In the genomic region with DNA sequence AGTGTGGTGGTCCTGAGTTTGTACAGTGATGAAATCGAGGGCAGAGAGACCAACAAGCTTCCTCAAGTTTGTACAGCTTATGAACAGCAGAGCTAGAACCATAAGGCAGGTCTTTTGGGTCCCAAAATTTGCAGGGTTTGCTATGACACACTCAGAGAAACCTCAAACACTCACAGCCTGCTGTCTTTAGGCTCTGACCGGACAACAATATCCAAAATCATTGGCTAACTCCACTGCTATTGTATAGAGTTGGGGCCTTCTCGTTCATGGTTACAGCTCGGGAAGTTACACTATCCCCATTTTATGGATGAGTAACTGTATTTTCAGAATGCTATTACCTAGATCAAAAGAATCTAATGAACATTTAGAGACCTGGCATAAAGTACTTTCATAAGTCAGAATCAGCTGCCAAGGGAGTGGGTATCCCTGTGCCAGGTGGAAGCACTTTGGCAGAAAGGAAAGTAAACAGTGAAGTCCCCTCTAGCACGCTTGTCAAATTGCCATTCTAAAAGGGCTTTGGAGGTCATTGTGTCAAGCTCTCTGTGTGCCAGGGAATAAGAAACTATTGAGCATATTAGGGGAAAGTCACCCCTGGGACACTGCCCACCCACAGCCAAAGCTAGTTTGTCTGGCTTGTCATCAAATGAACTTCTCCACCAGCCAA, we compare ENCODE assay signal across 2 cellular contexts.
TF ChIP-seq lines count a peak whose summit lies in the region.

No MANE protein-coding gene starts in this region.

TF ChIP-seq in liver, 16 proteins besides CTCF, POLR2A, EP300 and RAD21 (continued from another document):
- TF ChIP-seq, protein P1, sequence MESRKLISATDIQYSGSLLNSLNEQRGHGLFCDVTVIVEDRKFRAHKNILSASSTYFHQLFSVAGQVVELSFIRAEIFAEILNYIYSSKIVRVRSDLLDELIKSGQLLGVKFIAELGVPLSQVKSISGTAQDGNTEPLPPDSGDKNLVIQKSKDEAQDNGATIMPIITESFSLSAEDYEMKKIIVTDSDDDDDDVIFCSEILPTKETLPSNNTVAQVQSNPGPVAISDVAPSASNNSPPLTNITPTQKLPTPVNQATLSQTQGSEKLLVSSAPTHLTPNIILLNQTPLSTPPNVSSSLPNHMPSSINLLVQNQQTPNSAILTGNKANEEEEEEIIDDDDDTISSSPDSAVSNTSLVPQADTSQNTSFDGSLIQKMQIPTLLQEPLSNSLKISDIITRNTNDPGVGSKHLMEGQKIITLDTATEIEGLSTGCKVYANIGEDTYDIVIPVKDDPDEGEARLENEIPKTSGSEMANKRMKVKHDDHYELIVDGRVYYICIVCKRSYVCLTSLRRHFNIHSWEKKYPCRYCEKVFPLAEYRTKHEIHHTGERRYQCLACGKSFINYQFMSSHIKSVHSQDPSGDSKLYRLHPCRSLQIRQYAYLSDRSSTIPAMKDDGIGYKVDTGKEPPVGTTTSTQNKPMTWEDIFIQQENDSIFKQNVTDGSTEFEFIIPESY (IDR thresholded peaks at IDR 0.05): peak; percentile 43
- TF ChIP-seq HNF4A (conservative IDR thresholded peaks at IDR 0.05) (peak; percentile 38 to 65), SP1 (IDR thresholded peaks at IDR 0.05) (peak; percentile 29), GABPA (IDR thresholded peaks at IDR 0.05 in 1 of 2, conservative IDR thresholded peaks at IDR 0.05 in 1 of 2) (no peak), HNF4G (IDR thresholded peaks at IDR 0.05) (no peak), RXRA (IDR thresholded peaks at IDR 0.05) (peak; percentile 65 to 84), YY1 (IDR thresholded peaks at IDR 0.05) (no peak), EGR1 (IDR thresholded peaks at IDR 0.05; ENCODE audit: low read depth in 2 of 2) (no peak), TAF1 (conservative IDR thresholded peaks at IDR 0.05) (no peak), FOXA2 (IDR thresholded peaks at IDR 0.05) (peak; percentile 81), NR2F2 (IDR thresholded peaks at IDR 0.05) (no peak), FOXA1 (IDR thresholded peaks at IDR 0.05) (peak; percentile 74)
- TF ChIP-seq, protein P2, sequence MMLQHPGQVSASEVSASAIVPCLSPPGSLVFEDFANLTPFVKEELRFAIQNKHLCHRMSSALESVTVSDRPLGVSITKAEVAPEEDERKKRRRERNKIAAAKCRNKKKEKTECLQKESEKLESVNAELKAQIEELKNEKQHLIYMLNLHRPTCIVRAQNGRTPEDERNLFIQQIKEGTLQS (IDR thresholded peaks at IDR 0.05): no peak
- TF ChIP-seq, protein P3, sequence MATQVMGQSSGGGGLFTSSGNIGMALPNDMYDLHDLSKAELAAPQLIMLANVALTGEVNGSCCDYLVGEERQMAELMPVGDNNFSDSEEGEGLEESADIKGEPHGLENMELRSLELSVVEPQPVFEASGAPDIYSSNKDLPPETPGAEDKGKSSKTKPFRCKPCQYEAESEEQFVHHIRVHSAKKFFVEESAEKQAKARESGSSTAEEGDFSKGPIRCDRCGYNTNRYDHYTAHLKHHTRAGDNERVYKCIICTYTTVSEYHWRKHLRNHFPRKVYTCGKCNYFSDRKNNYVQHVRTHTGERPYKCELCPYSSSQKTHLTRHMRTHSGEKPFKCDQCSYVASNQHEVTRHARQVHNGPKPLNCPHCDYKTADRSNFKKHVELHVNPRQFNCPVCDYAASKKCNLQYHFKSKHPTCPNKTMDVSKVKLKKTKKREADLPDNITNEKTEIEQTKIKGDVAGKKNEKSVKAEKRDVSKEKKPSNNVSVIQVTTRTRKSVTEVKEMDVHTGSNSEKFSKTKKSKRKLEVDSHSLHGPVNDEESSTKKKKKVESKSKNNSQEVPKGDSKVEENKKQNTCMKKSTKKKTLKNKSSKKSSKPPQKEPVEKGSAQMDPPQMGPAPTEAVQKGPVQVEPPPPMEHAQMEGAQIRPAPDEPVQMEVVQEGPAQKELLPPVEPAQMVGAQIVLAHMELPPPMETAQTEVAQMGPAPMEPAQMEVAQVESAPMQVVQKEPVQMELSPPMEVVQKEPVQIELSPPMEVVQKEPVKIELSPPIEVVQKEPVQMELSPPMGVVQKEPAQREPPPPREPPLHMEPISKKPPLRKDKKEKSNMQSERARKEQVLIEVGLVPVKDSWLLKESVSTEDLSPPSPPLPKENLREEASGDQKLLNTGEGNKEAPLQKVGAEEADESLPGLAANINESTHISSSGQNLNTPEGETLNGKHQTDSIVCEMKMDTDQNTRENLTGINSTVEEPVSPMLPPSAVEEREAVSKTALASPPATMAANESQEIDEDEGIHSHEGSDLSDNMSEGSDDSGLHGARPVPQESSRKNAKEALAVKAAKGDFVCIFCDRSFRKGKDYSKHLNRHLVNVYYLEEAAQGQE (IDR thresholded peaks at IDR 0.05): no peak

TF ChIP-seq in HepG2, 621 proteins besides CTCF, POLR2A, EP300 and RAD21 (continued from another document):
- TF ChIP-seq, protein P4, sequence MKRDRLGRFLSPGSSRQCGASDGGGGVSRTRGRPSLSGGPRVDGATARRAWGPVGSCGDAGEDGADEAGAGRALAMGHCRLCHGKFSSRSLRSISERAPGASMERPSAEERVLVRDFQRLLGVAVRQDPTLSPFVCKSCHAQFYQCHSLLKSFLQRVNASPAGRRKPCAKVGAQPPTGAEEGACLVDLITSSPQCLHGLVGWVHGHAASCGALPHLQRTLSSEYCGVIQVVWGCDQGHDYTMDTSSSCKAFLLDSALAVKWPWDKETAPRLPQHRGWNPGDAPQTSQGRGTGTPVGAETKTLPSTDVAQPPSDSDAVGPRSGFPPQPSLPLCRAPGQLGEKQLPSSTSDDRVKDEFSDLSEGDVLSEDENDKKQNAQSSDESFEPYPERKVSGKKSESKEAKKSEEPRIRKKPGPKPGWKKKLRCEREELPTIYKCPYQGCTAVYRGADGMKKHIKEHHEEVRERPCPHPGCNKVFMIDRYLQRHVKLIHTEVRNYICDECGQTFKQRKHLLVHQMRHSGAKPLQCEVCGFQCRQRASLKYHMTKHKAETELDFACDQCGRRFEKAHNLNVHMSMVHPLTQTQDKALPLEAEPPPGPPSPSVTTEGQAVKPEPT (CRISPR knock-in tag; IDR thresholded peaks at IDR 0.05; ENCODE audit: low read depth): no peak
- TF ChIP-seq ZNF230 (CRISPR knock-in tag; IDR thresholded peaks at IDR 0.05): no peak
- no peak for TF ChIP-seq ZNF7 (CRISPR knock-in tag; IDR thresholded peaks at IDR 0.05)
- no peak for TF ChIP-seq RXRA (CRISPR knock-in tag; IDR thresholded peaks at IDR 0.05)
- no peak for TF ChIP-seq CEBPB (IDR thresholded peaks at IDR 0.05; ENCODE audit: borderline replicate concordance, low read depth, low read length)
- TF ChIP-seq ZBTB38 (CRISPR knock-in tag; IDR thresholded peaks at IDR 0.05): no peak
- no peak for TF ChIP-seq ZNF354B (CRISPR knock-in tag; IDR thresholded peaks at IDR 0.05)
- no peak for TF ChIP-seq ZNF432 (CRISPR knock-in tag; IDR thresholded peaks at IDR 0.05; ENCODE audit: borderline replicate concordance)
